Comparison of ENCODE assay signal across 23 cellular contexts in genomic region chr4:129550281-129550785, GRCh38.
"Had no signal": no experiment of that assay in that cellular context is flagged by ENCODE, and none has a peak within 500 bp of the region (broad histone marks: within the 10 kb centered on the region; RNA-seq: fewer than 3 reads in every experiment).

No MANE protein-coding gene starts in this region.

- DNase-seq: activated CD4-positive, alpha-beta T cell treated with anti-CD3 and anti-CD28 coated beads, Interleukin-2, amount 10 ng/mL, durations not matched to agents 7 days and 5 days; activated CD8-positive, alpha-beta T cell treated with anti-CD3 and anti-CD28 coated beads, Interleukin-2, amount 10 ng/mL, durations not matched to agents 7 days and 5 days; activated naive CD4-positive, alpha-beta T cell treated with anti-CD3 and anti-CD28 coated beads, Interleukin-2, amount 10 ng/mL, durations not matched to agents 7 days and 5 days; activated naive CD8-positive, alpha-beta T cell treated with anti-CD3 and anti-CD28 coated beads, Interleukin-2, amount 50 U/mL, for 24 hours; activated T-cell treated with anti-CD3 and anti-CD28 coated beads, Interleukin-2, amount 50 U/mL, for 4 hours; aorta; cerebellar nuclear complex; effector memory CD8-positive, alpha-beta T cell; head of caudate nucleus; kidney; left ventricle myocardium inferior; naive thymus-derived CD4-positive, alpha-beta T cell; posterior cingulate gyrus; stimulated activated CD4-positive, alpha-beta T cell treated with anti-CD3 and anti-CD28 coated beads, Interleukin-2, amount 100 ng/mL, for 24 hours; stimulated activated naive CD8-positive, alpha-beta T cell treated with anti-CD3 and anti-CD28 coated beads, Interleukin-15, amount 100 ng/mL, for 72 hours; T1000; trophoblast cell had no signal

- ATAC-seq: activated CD8-positive, alpha-beta T cell treated with anti-CD3 and anti-CD28 coated beads, Interleukin-2, amount 10 ng/mL, durations not matched to agents 7 days and 5 days; activated naive CD8-positive, alpha-beta T cell treated with anti-CD3 and anti-CD28 coated beads, Interleukin-2, amount 50 U/mL, for 24 hours; activated T-cell treated with anti-CD3 and anti-CD28 coated beads, Interleukin-2, amount 50 U/mL, for 4 hours; effector memory CD8-positive, alpha-beta T cell; naive thymus-derived CD4-positive, alpha-beta T cell; stimulated activated naive CD8-positive, alpha-beta T cell treated with anti-CD3 and anti-CD28 coated beads, Interleukin-15, amount 100 ng/mL, for 72 hours had no signal

- H3K36me3 Mint-ChIP-seq: activated naive CD4-positive, alpha-beta T cell treated with anti-CD3 and anti-CD28 coated beads, Interleukin-2, amount 10 ng/mL, durations not matched to agents 7 days and 5 days; naive thymus-derived CD4-positive, alpha-beta T cell had no signal

- H3K27me3 Mint-ChIP-seq: activated naive CD4-positive, alpha-beta T cell treated with anti-CD3 and anti-CD28 coated beads, Interleukin-2, amount 10 ng/mL, durations not matched to agents 7 days and 5 days; activated naive CD8-positive, alpha-beta T cell treated with anti-CD3 and anti-CD28 coated beads, Interleukin-2, amount 50 U/mL, for 24 hours; effector memory CD8-positive, alpha-beta T cell; naive thymus-derived CD4-positive, alpha-beta T cell; stimulated activated naive CD8-positive, alpha-beta T cell treated with anti-CD3 and anti-CD28 coated beads, Interleukin-15, amount 100 ng/mL, for 72 hours had no signal

- H3K9me3 Mint-ChIP-seq: activated CD4-positive, alpha-beta T cell treated with anti-CD3 and anti-CD28 coated beads, Interleukin-2, amount 10 ng/mL, durations not matched to agents 7 days and 5 days; activated naive CD4-positive, alpha-beta T cell treated with anti-CD3 and anti-CD28 coated beads, Interleukin-2, amount 10 ng/mL, durations not matched to agents 7 days and 5 days; activated naive CD8-positive, alpha-beta T cell treated with anti-CD3 and anti-CD28 coated beads, Interleukin-2, amount 50 U/mL, for 24 hours; dendritic cell treated with granulocyte-macrophage colony-stimulating factor and Interleukin-4, amounts not matched to agents 40 ng/mL and 50 ng/mL, for 4 days; stimulated activated naive CD8-positive, alpha-beta T cell treated with anti-CD3 and anti-CD28 coated beads, Interleukin-15, amount 100 ng/mL, for 72 hours had no signal

- H3K27ac ChIP-seq: epithelial cell of prostate, left ventricle myocardium inferior, right atrium auricular region, suprapubic skin, vagina had no signal

- H3K4me1 Mint-ChIP-seq: activated CD4-positive, alpha-beta T cell treated with anti-CD3 and anti-CD28 coated beads, Interleukin-2, amount 10 ng/mL, durations not matched to agents 7 days and 5 days; activated naive CD4-positive, alpha-beta T cell treated with anti-CD3 and anti-CD28 coated beads, Interleukin-2, amount 10 ng/mL, durations not matched to agents 7 days and 5 days; activated naive CD8-positive, alpha-beta T cell treated with anti-CD3 and anti-CD28 coated beads, Interleukin-2, amount 50 U/mL, for 24 hours; naive thymus-derived CD4-positive, alpha-beta T cell; stimulated activated naive CD8-positive, alpha-beta T cell treated with anti-CD3 and anti-CD28 coated beads, Interleukin-15, amount 100 ng/mL, for 72 hours had no signal

- H3K36me3 ChIP-seq: left ventricle myocardium inferior, right atrium auricular region, suprapubic skin, vagina had no signal

- H3K4me3 Mint-ChIP-seq: activated CD4-positive, alpha-beta T cell treated with anti-CD3 and anti-CD28 coated beads, Interleukin-2, amount 10 ng/mL, durations not matched to agents 7 days and 5 days; activated CD8-positive, alpha-beta T cell treated with anti-CD3 and anti-CD28 coated beads, Interleukin-2, amount 10 ng/mL, durations not matched to agents 7 days and 5 days; activated naive CD4-positive, alpha-beta T cell treated with anti-CD3 and anti-CD28 coated beads, Interleukin-2, amount 10 ng/mL, durations not matched to agents 7 days and 5 days; activated naive CD8-positive, alpha-beta T cell treated with anti-CD3 and anti-CD28 coated beads, Interleukin-2, amount 50 U/mL, for 24 hours; activated T-cell treated with anti-CD3 and anti-CD28 coated beads, Interleukin-2, amount 50 U/mL, for 4 hours; dendritic cell treated with granulocyte-macrophage colony-stimulating factor and Interleukin-4, amounts not matched to agents 40 ng/mL and 50 ng/mL, for 4 days; effector memory CD8-positive, alpha-beta T cell; naive thymus-derived CD4-positive, alpha-beta T cell; stimulated activated naive CD8-positive, alpha-beta T cell treated with anti-CD3 and anti-CD28 coated beads, Interleukin-15, amount 100 ng/mL, for 72 hours had no signal

- FAIRE-seq: bronchial epithelial cell, kidney had no signal

- H3K27ac Mint-ChIP-seq: activated CD4-positive, alpha-beta T cell treated with anti-CD3 and anti-CD28 coated beads, Interleukin-2, amount 10 ng/mL, durations not matched to agents 7 days and 5 days; activated CD8-positive, alpha-beta T cell treated with anti-CD3 and anti-CD28 coated beads, Interleukin-2, amount 10 ng/mL, durations not matched to agents 7 days and 5 days; activated naive CD4-positive, alpha-beta T cell treated with anti-CD3 and anti-CD28 coated beads, Interleukin-2, amount 10 ng/mL, durations not matched to agents 7 days and 5 days; activated naive CD8-positive, alpha-beta T cell treated with anti-CD3 and anti-CD28 coated beads, Interleukin-2, amount 50 U/mL, for 24 hours; dendritic cell treated with granulocyte-macrophage colony-stimulating factor and Interleukin-4, amounts not matched to agents 40 ng/mL and 50 ng/mL, for 4 days; effector memory CD8-positive, alpha-beta T cell; naive thymus-derived CD4-positive, alpha-beta T cell; stimulated activated naive CD8-positive, alpha-beta T cell treated with anti-CD3 and anti-CD28 coated beads, Interleukin-15, amount 100 ng/mL, for 72 hours had no signal

- H3K9me3 ChIP-seq: left ventricle myocardium inferior, right atrium auricular region, suprapubic skin, vagina had no signal

- H3K4me1 ChIP-seq: suprapubic skin, vagina had no signal

- H3K4me3 ChIP-seq: left ventricle myocardium inferior, right atrium auricular region, suprapubic skin, vagina had no signal

- H3K27me3 ChIP-seq: right atrium auricular region, suprapubic skin, vagina had no signal
